In genomic region chr17:46889992-46890564, GRCh38 we compare ENCODE assay signal across 1 cellular context.
TF ChIP-seq lines count a peak whose summit lies in the region.

No MANE protein-coding gene starts in this region.

TF ChIP-seq in GM23338, 12 proteins besides CTCF, POLR2A, EP300 and RAD21:
- no peak for TF ChIP-seq ZNF462 (CRISPR knock-in tag; IDR thresholded peaks at IDR 0.05)
- TF ChIP-seq ZNF331 (CRISPR knock-in tag; IDR thresholded peaks at IDR 0.05; ENCODE audit: low read depth) = no peak
- TF ChIP-seq NANOG (IDR thresholded peaks at IDR 0.05; ENCODE audit: borderline replicate concordance) = no peak
- TF ChIP-seq EZH2 (IDR thresholded peaks at IDR 0.05; ENCODE audit: low read depth, unreplicated experiment) = no peak
- no peak for TF ChIP-seq ZNF114 (CRISPR knock-in tag; IDR thresholded peaks at IDR 0.05)
- TF ChIP-seq ETS1 (IDR thresholded peaks at IDR 0.05) = no peak
- no peak for TF ChIP-seq JUNB (IDR thresholded peaks at IDR 0.05; ENCODE audit: unreplicated experiment)
- no peak for TF ChIP-seq REST (IDR thresholded peaks at IDR 0.05; ENCODE audit: unreplicated experiment)
